19 cellular contexts compared by ENCODE assay signal in genomic region chr10:14215601-14216000, GRCh38.
"Had no signal": no experiment of that assay in that cellular context is flagged by ENCODE, and none has a peak within 500 bp of the region (broad histone marks: within the 10 kb centered on the region; RNA-seq: fewer than 3 reads in every experiment).

No MANE protein-coding gene starts in this region.

- H3K9me3 ChIP-seq: SK-N-SH had no signal

- H3K9ac ChIP-seq: SK-N-SH had no signal

- DNase-seq: KBM-7, NCI-H1092, NCI-H1417 treated with DMSO at 0.1 percent for 48 hours, NCI-H146, NCI-H1694 treated with DMSO at 0.1 percent for 48 hours, NCI-H1930, NCI-H2081, NCI-H2107, NCI-H2171, NCI-H226, NCI-H446, NCI-H510A, NCI-H524 treated with DMSO at 0.1 percent for 48 hours, NCI-H82, Right ventricle myocardium superior, RPMI8226, SIG-M5, SK-N-SH, SW 1271 had no signal

- H3K4me2 ChIP-seq: SK-N-SH had no signal

- H3K9me2 ChIP-seq: SK-N-SH had no signal
